In genomic region chr19:35644206-35644986, GRCh38 we compare ENCODE assay signal across 8 cellular contexts. TPM values are rescaled to one million over a fixed set of nuclear protein-coding genes. Genes with fewer than 3 reads are reported as not detected.
DNase-seq lines count a peak whose midpoint lies in the region; ATAC-seq and TF ChIP-seq lines count a peak whose summit lies in the region.

No MANE protein-coding gene starts in this region.

- peak overlapping the region; percentile 4 for H2AK5ac ChIP-seq in trophoblast cell (ENCODE audit: low read length)

- H3K4ac ChIP-seq in trophoblast cell (ENCODE audit: low read depth, low read length), result peak overlapping the region; percentile 34

- peak overlapping the region; percentile 65 for H3K9ac ChIP-seq in SU-DHL-6 (ENCODE audit: low read length)
- peak overlapping the region; percentile 50 for H3K9ac ChIP-seq in trophoblast cell (ENCODE audit: low read length)

- intact Hi-C loops in cardiac septum (cut with DNase I), result loop anchor here (2.0 kb wide), 1 partner anchor 16 kb away; the partner anchor contains the start of gene RBM42

- DNase-seq in GM06990 (ENCODE audit: extremely low read depth, insufficient read length) (peak; percentile 95), NCI-H128 (lab: John Stamatoyannopoulos, UW; ENCODE audit: unreplicated experiment) (peak; percentile 87), cardiac septum (ENCODE audit: low spot score) (peak; percentile 98), trophoblast cell (peak; percentile 96), tibial nerve (ENCODE audit: low spot score in 2 of 2) (peak; percentile 87 to 90)
- peak; percentile 92 for DNase-seq in activated naive CD8-positive, alpha-beta T cell treated with anti-CD3 and anti-CD28 coated beads, Interleukin-2, amount 50 U/mL, for 16 hours (ENCODE audit: low read depth, low spot score)

- no peaks in the 10 kb centered on the region for H3K27me3 ChIP-seq in GM06990 (replicated peaks; ENCODE audit: control insufficient read depth, insufficient read depth, low read length)
- no peaks in the 10 kb centered on the region for H3K27me3 ChIP-seq in SU-DHL-6 (ENCODE audit: low read length)
- H3K27me3 ChIP-seq in trophoblast cell (ENCODE audit: insufficient read depth, low read length), result no peaks in the 10 kb centered on the region
- H3K27me3 ChIP-seq in tibial nerve, result no peaks in the 10 kb centered on the region

- peaks cover 26% of the 10 kb centered on the region for H3F3A ChIP-seq in SU-DHL-6 (ENCODE audit: insufficient read depth)

- peak overlapping the region; percentile 77 for H4K91ac ChIP-seq in trophoblast cell (ENCODE audit: low read depth, low read length)

- WGBS in trophoblast cell (ENCODE audit: extremely low coverage, insufficient coverage, insufficient read length), result no CpG with 5 or more reads among the region's 60 CpGs
- 0 to 1% methylated on average over 28 to 60 of the region's 60 CpGs for WGBS in tibial nerve, 2 donors

- peak in 1 of 2 donors; percentile 39 for TF ChIP-seq EP300 in tibial nerve (IDR thresholded peaks at IDR 0.05)

- peak overlapping the region; percentile 64 for H3K4me3 ChIP-seq in GM06990 (replicated peaks; ENCODE audit: low read depth, low read length)
- H3K4me3 ChIP-seq in SU-DHL-6 (ENCODE audit: insufficient read depth, low read length, poor library complexity, severe bottlenecking), result peak overlapping the region; percentile 61
- peak overlapping the region; percentile 65 for H3K4me3 ChIP-seq in trophoblast cell (ENCODE audit: low read depth, low read length)
- H3K4me3 ChIP-seq in tibial nerve, result peak overlapping the region; percentile 33 to 68 (median 68)

- H2BK12ac ChIP-seq in trophoblast cell (ENCODE audit: low read length), result peak overlapping the region; percentile 56

- peaks cover 16% of the 10 kb centered on the region for H3K79me1 ChIP-seq in trophoblast cell (ENCODE audit: low read length)

- no peak overlapping the region for H3K23ac ChIP-seq in trophoblast cell (ENCODE audit: low read length)

- H3K14ac ChIP-seq in trophoblast cell (ENCODE audit: low read length), result peak overlapping the region; percentile 75

- no peaks in the 10 kb centered on the region for H4K20me1 ChIP-seq in SU-DHL-6 (ENCODE audit: low read depth, low read length)

- H3K4me2 ChIP-seq in SU-DHL-6 (ENCODE audit: low read depth, low read length, poor library complexity, severe bottlenecking), result peak overlapping the region; percentile 91
- H3K4me2 ChIP-seq in trophoblast cell (ENCODE audit: low read length), result peak overlapping the region; percentile 89

- H3K79me2 ChIP-seq in SU-DHL-6 (ENCODE audit: insufficient read depth, low read length) (peaks cover 13% of the 10 kb centered on the region), trophoblast cell (ENCODE audit: control insufficient read depth, insufficient read depth, low read length, poor library complexity) (peaks cover 6% of the 10 kb centered on the region)

- peak overlapping the region; percentile 92 for H4K12ac ChIP-seq in trophoblast cell (ENCODE audit: low read depth, low read length)

- peak overlapping the region; percentile 29 for H2BK120ac ChIP-seq in trophoblast cell (ENCODE audit: insufficient read depth, low read length, poor library complexity)

- H2BK5ac ChIP-seq in trophoblast cell (ENCODE audit: low read depth, low read length, poor library complexity), result peak overlapping the region; percentile 29

- H2AFZ ChIP-seq in SU-DHL-6 (ENCODE audit: low read depth, low read length, severe bottlenecking) (peak overlapping the region; percentile 75), trophoblast cell (ENCODE audit: insufficient read depth, low read length, poor library complexity) (peak overlapping the region; percentile 98)

- H3K36me3 ChIP-seq in GM06990 (ENCODE audit: control insufficient read depth, insufficient read depth, low read length) (no peaks in the 10 kb centered on the region), SU-DHL-6 (ENCODE audit: low read length) (no peaks in the 10 kb centered on the region), trophoblast cell (ENCODE audit: control insufficient read depth in 1 of 2, insufficient read depth in 2 of 2, low read length in 2 of 2) (no peaks in the 10 kb centered on the region), tibial nerve (no peaks in the 10 kb centered on the region)

- TF ChIP-seq POLR2A in tibial nerve (IDR thresholded peaks at IDR 0.05), result peak in 1 of 2 donors; percentile 34

- peak overlapping the region; percentile 32 for H3K18ac ChIP-seq in trophoblast cell (ENCODE audit: low read length)

- peak overlapping the region; percentile 76 for H4K8ac ChIP-seq in trophoblast cell (ENCODE audit: low read depth, low read length)

- no peaks in the 10 kb centered on the region for H3K9me2 ChIP-seq in SU-DHL-6 (replicated peaks; ENCODE audit: insufficient read depth, low read length)

- H3K27ac ChIP-seq in SU-DHL-6 (ENCODE audit: low read depth, low read length), result peak overlapping the region; percentile 70
- peak overlapping the region; percentile 50 for H3K27ac ChIP-seq in trophoblast cell (ENCODE audit: low read depth, low read length)
- peak overlapping the region; percentile 45 to 82 (median 78) for H3K27ac ChIP-seq in tibial nerve

- peaks cover 19 to 26% of the 10 kb centered on the region in 2 experiments for H3K4me1 ChIP-seq in trophoblast cell (ENCODE audit: control insufficient read depth in 1 of 2, insufficient read depth in 2 of 2, low read length in 2 of 2)
- H3K4me1 ChIP-seq in tibial nerve, result peaks cover 0 to 60% (median 14%) of the 10 kb centered on the region in 4 donors

- H3K9me3 ChIP-seq in SU-DHL-6 (ENCODE audit: insufficient read depth, low read length), result no peaks in the 10 kb centered on the region
- H3K9me3 ChIP-seq in trophoblast cell (ENCODE audit: insufficient read depth, low read depth, low read length), result peaks cover 3% of the 10 kb centered on the region
- no peaks in the 10 kb centered on the region for H3K9me3 ChIP-seq in tibial nerve

- no peak for TF ChIP-seq CTCF in GM06990 (IDR thresholded peaks at IDR 0.05; ENCODE audit: insufficient read depth, low read length, poor library complexity, severe bottlenecking)
- no peak for TF ChIP-seq CTCF in SU-DHL-6 (IDR thresholded peaks at IDR 0.05; ENCODE audit: insufficient read depth, low read length, poor library complexity, severe bottlenecking)
- peak in 1 of 5 experiments; percentile 8 for TF ChIP-seq CTCF in tibial nerve (IDR thresholded peaks at IDR 0.05)

- ATAC-seq in HG02610 (IDR thresholded peaks at IDR 0.05; ENCODE audit: unreplicated experiment), result peak; percentile 71

RNA-seq across cellular contexts. Expression of gene ETV2, which starts 2.9 kb away (rescaled TPM):
- total RNA-seq in cardiac septum (0.78 TPM), tibial nerve (1 to 10 TPM in 1 of 4 donors, under 1 TPM in 1, not detected in 2; 0.84 to 2.2 TPM)
- 1.0 and 1.2 TPM in 2 replicates for polyA plus RNA-seq in trophoblast cell (2013)

RNA-seq across cellular contexts. Expression of gene COX6B1, which starts 3.7 kb away (rescaled TPM):
- total RNA-seq in cardiac septum (1,054 TPM), tibial nerve (100 to 1,000 TPM; 293 to 338 (median 316) TPM)
- 634 and 650 TPM in 2 replicates for polyA plus RNA-seq in trophoblast cell (2013)

RNA-seq across cellular contexts. Expression of gene RBM42, which starts 15.6 kb away (rescaled TPM):
- total RNA-seq in cardiac septum (56.2 TPM), tibial nerve (10 to 100 TPM; 77.4 to 88.3 (median 80.0) TPM)
- 46.9 and 47.8 TPM in 2 replicates for polyA plus RNA-seq in trophoblast cell (2013)

RNA-seq across cellular contexts. Expression of gene UPK1A, which starts 21.9 kb away (rescaled TPM):
- total RNA-seq in cardiac septum (not detected), tibial nerve (not detected)
- 0.16 and 0.17 TPM in 2 replicates for polyA plus RNA-seq in trophoblast cell (2013)

RNA-seq across cellular contexts. Expression of gene HAUS5, which starts 31.9 kb away (rescaled TPM):
- 5.9 TPM for total RNA-seq in cardiac septum
- polyA plus RNA-seq in trophoblast cell (2013), result 9.8 and 9.9 TPM in 2 replicates
- total RNA-seq in tibial nerve, result 10 to 100 TPM in 3 of 4 donors, 1 to 10 TPM in 1; 9.8 to 17.1 (median 11.0) TPM

Comparison
In these comparisons a context has a peak if more than half of its experiments do, and no peak if none do; other contexts are left out.
1. Peak in every context shown above with its lines: DNase-seq, ATAC-seq, H3K4me3 ChIP-seq and H3K27ac ChIP-seq.